ENCODE assay signal across 12 cellular contexts in genomic region chr20:535958-536357, GRCh38. TPM values are rescaled to one million over a fixed set of nuclear protein-coding genes. Genes with fewer than 3 reads are reported as not detected.
A peak's percentile ranks its signal among the peaks of the same experiment; 100 is the strongest.
DNase-seq lines count a peak whose midpoint lies in the region; ATAC-seq and TF ChIP-seq lines count a peak whose summit lies in the region.
"Had no signal": no experiment of that assay in that cellular context is flagged by ENCODE, and none has a peak within 500 bp of the region (broad histone marks: within the 10 kb centered on the region; RNA-seq: fewer than 3 reads in every experiment).

No MANE protein-coding gene starts in this region.

- 7 to 14% methylated on average over 3 of the region's 3 CpGs for WGBS in body of pancreas, 2 donors

- H3K27ac ChIP-seq in right atrium auricular region (no peak overlapping the region), body of pancreas (peak overlapping the region in 3 of 4 donors; percentile 1 to 63 (median 57)), upper lobe of right lung (no peak overlapping the region)

- peak; percentile 29 for ATAC-seq in left ventricle myocardium superior
- peak; percentile 80 for ATAC-seq in body of pancreas
- ATAC-seq in left colon = peak; percentile 95
- ATAC-seq in upper lobe of right lung = peak; percentile 81

- DNase-seq in left ventricle myocardium superior = no peak
- DNase-seq in right atrium auricular region (ENCODE audit: low spot score) = no peak
- DNase-seq in body of pancreas = peak in 3 of 4 donors; percentile 19 to 52 (median 38)
- peak in 1 of 2 donors; percentile 68 for DNase-seq in left colon
- DNase-seq in upper lobe of right lung = no peak
- no peak for DNase-seq in DMS53 treated with DMSO at 0.1 percent for 48 hours (lab: John Stamatoyannopoulos, UW; ENCODE audit: unreplicated experiment)
- DNase-seq in hypothalamus (lab: John Stamatoyannopoulos, UW) = no peak
- DNase-seq in activated T-cell treated with anti-CD3 and anti-CD28 coated beads for 4 hours = no peak
- DNase-seq: activated CD4-positive, alpha-beta T cell treated with anti-CD3 and anti-CD28 coated beads for 48 hours; activated naive CD4-positive, alpha-beta T cell treated with anti-CD3 and anti-CD28 coated beads, Interleukin-2, amount 10 ng/mL, durations not matched to agents 7 days and 5 days; NCI-H187; stimulated activated CD4-positive, alpha-beta T cell treated with anti-CD3 and anti-CD28 coated beads, Interleukin-12 subunit alpha, Interleukin-12 subunit beta, amount 100 ng/mL, for 4 hours had no signal

- H3K36me3 ChIP-seq in right atrium auricular region (no peaks in the 10 kb centered on the region), body of pancreas (replicated peaks in 1 of 2; ENCODE audit: insufficient read depth in 1 of 2, low read depth in 2 of 2) (no peaks in the 10 kb centered on the region), upper lobe of right lung (no peaks in the 10 kb centered on the region)

- no peak for TF ChIP-seq CTCF in right atrium auricular region (IDR thresholded peaks at IDR 0.05)
- TF ChIP-seq CTCF in body of pancreas (IDR thresholded peaks at IDR 0.05) = no peak
- no peak for TF ChIP-seq CTCF in upper lobe of right lung (IDR thresholded peaks at IDR 0.05)

- H3K4me3 ChIP-seq in right atrium auricular region (no peak overlapping the region), body of pancreas (no peak overlapping the region), upper lobe of right lung (no peak overlapping the region)

- H3K4me1 ChIP-seq in right atrium auricular region = peaks cover 0 to 33% of the 10 kb centered on the region in 2 donors
- H3K4me1 ChIP-seq in body of pancreas = peaks cover 81% of the 10 kb centered on the region
- peaks cover 29% of the 10 kb centered on the region for H3K4me1 ChIP-seq in upper lobe of right lung

- intact Hi-C loops in left ventricle myocardium superior (cut with micrococcal nuclease) = no loop called here
- intact Hi-C loops in body of pancreas (cut with DNase I) = no loop called here
- intact Hi-C loops in left colon (cut with DNase I, micrococcal nuclease) = no loop called here
- intact Hi-C loops in upper lobe of right lung (cut with DNase I) = no loop called here

- no peak for TF ChIP-seq POLR2A in body of pancreas (IDR thresholded peaks at IDR 0.05)

- H3K9me3 ChIP-seq in right atrium auricular region (no peaks in the 10 kb centered on the region), body of pancreas (no peaks in the 10 kb centered on the region), upper lobe of right lung (no peaks in the 10 kb centered on the region)

- H3K27me3 ChIP-seq in right atrium auricular region = no peaks in the 10 kb centered on the region
- no peaks in the 10 kb centered on the region for H3K27me3 ChIP-seq in body of pancreas
- H3K27me3 ChIP-seq in upper lobe of right lung = no peaks in the 10 kb centered on the region

RNA-seq across cellular contexts. Expression of gene CSNK2A1, which starts 7.6 kb away (rescaled TPM):
- total RNA-seq in left ventricle myocardium superior (116 TPM), right atrium auricular region (100 to 1,000 TPM in 1 of 2 donors, 10 to 100 TPM in 1; 84.5 to 125 TPM), body of pancreas (10 to 100 TPM; 40.5 to 52.7 TPM), left colon (100 to 1,000 TPM; 106 to 117 TPM), upper lobe of right lung (84.8 TPM)

Comparison
In these comparisons a context has a peak if more than half of its experiments do, and no peak if none do; other contexts are left out.
1. ATAC-seq: peak in every context shown above with its lines; median percentile 95 in left colon; 81 in upper lobe of right lung; 80 in body of pancreas; 29 in left ventricle myocardium superior.
2. DNase-seq: peak in body of pancreas (3 of 4); none in left ventricle myocardium superior (single experiment), right atrium auricular region (single experiment), upper lobe of right lung (single experiment), DMS53 treated with DMSO at 0.1 percent for 48 hours (single experiment), hypothalamus (0 of 51) and activated T-cell treated with anti-CD3 and anti-CD28 coated beads for 4 hours (single experiment).
3. H3K27ac ChIP-seq: peak in body of pancreas (3 of 4); none in right atrium auricular region (0 of 2) and upper lobe of right lung (single experiment).